ENCODE assay signal across 18 cellular contexts in the genomic region with DNA sequence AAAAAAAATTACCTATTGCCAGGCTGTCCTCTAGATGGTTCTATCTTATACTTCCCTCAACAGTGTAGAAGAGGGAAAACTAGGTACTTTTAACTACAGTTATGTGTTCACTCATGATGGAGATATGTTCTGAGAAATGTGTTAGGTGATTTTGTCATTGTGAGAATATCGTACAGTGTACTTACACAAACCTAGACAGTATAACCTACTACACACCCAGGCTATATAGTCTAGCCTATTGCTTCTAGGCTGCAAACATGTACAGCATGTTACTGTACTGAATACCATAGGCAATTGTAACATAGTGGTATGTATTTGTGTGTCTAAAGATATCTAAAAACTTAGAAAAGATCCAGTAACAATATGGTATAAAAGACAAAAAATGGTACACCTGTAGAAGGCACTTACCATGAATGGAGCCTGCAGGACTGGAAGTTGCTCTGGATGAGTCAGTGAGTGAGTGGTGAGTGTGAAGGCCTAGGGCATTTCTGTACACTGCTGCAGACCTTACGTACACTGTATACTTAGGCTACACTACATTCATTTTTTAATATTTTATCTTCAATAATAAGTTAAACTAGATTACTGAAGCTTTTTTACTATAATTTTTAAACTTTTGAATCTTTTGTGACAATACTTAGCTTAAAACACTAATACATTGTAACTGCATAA.
"Had no signal": no experiment of that assay in that cellular context is flagged by ENCODE, and none has a peak within 500 bp of the region (broad histone marks: within the 10 kb centered on the region; RNA-seq: fewer than 3 reads in every experiment).

No MANE protein-coding gene starts in this region.

- H3K27me3 ChIP-seq: dorsolateral prefrontal cortex, esophagus squamous epithelium, heart left ventricle had no signal

- ATAC-seq: heart left ventricle, left lobe of liver, mucosa of descending colon, natural killer cell, right cardiac atrium, T-helper 17 cell had no signal

- H3K4me3 Mint-ChIP-seq: activated naive CD8-positive, alpha-beta T cell treated with anti-CD3 and anti-CD28 coated beads, Interleukin-2, amount 10 ng/mL, durations not matched to agents 7 days and 5 days; activated T-cell treated with anti-CD3 and anti-CD28 coated beads, Interleukin-2, amount 50 U/mL, for 4 hours; natural killer cell; T-helper 17 cell; type B pancreatic cell had no signal

- H3K9me3 Mint-ChIP-seq: activated naive CD8-positive, alpha-beta T cell treated with anti-CD3 and anti-CD28 coated beads, Interleukin-2, amount 10 ng/mL, durations not matched to agents 7 days and 5 days; activated T-cell treated with anti-CD3 and anti-CD28 coated beads, Interleukin-2, amount 50 U/mL, for 4 hours; natural killer cell; type B pancreatic cell had no signal

- H3K4me3 ChIP-seq: dorsolateral prefrontal cortex, esophagus squamous epithelium, heart left ventricle, mucosa of descending colon had no signal

- DNase-seq: activated CD4-positive, alpha-beta T cell treated with anti-CD3 and anti-CD28 coated beads, Interleukin-2, amount 50 U/mL, for 1 hour; activated CD4-positive, CD25-positive, alpha-beta regulatory T cell; activated naive CD8-positive, alpha-beta T cell treated with anti-CD3 and anti-CD28 coated beads, Interleukin-2, amount 10 ng/mL, durations not matched to agents 7 days and 5 days; activated T-cell treated with anti-CD3 and anti-CD28 coated beads, Interleukin-2, amount 50 U/mL, for 4 hours; aorta; dorsolateral prefrontal cortex; esophagus squamous epithelium; heart left ventricle; mucosa of descending colon; natural killer cell; right cardiac atrium; stimulated activated CD4-positive, alpha-beta T cell treated with anti-CD3 and anti-CD28 coated beads, Interleukin-1b, Interleukin-23, amount 100 ng/mL, for 48 hours; stimulated activated naive CD4-positive, alpha-beta T cell; T-helper 17 cell had no signal

- H3K27ac Mint-ChIP-seq: activated naive CD8-positive, alpha-beta T cell treated with anti-CD3 and anti-CD28 coated beads, Interleukin-2, amount 10 ng/mL, durations not matched to agents 7 days and 5 days; natural killer cell; T-helper 17 cell; type B pancreatic cell had no signal

- FAIRE-seq: frontal cortex, TTC549 had no signal

- H3K27me3 Mint-ChIP-seq: T-helper 17 cell, type B pancreatic cell had no signal

- H3K36me3 Mint-ChIP-seq: activated naive CD8-positive, alpha-beta T cell treated with anti-CD3 and anti-CD28 coated beads, Interleukin-2, amount 10 ng/mL, durations not matched to agents 7 days and 5 days; natural killer cell had no signal

- H3K27ac ChIP-seq: dorsolateral prefrontal cortex, esophagus squamous epithelium, heart left ventricle had no signal

- H3K9me3 ChIP-seq: esophagus squamous epithelium, heart left ventricle, mucosa of descending colon had no signal
